Comparison of ENCODE assay signal across 10 cellular contexts in the genomic region with DNA sequence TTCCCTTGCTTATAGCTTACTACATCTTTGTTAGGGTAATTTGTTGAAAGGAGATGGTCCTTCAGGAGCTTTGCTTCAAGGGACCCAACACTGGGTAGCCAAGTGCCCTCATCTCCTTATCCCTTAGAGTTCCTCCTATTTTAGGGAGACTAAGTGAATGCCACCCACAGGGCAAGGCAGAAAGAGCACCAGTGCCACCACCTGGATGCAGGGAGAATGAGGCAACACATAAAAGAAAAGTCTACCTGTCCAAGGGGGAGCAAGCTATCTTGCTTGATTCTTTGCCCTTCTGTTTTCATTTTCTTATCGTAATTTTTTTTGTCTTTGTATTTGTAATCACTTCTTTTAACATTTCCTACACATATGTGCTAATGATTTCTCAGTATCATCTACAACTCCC.
DNase-seq lines count a peak whose midpoint lies in the region; ATAC-seq, FAIRE-seq and TF ChIP-seq lines count a peak whose summit lies in the region.
"Had no signal": no experiment of that assay in that cellular context is flagged by ENCODE, and none has a peak within 500 bp of the region (broad histone marks: within the 10 kb centered on the region; RNA-seq: fewer than 3 reads in every experiment).

No MANE protein-coding gene starts in this region.

- no peaks in the 10 kb centered on the region for H3K9me3 ChIP-seq in adrenal gland (replicated peaks in 1 of 3)

- ATAC-seq in GM19324 (IDR thresholded peaks at IDR 0.05; ENCODE audit: low FRiP score, unreplicated experiment) (no peak), HG02798 (IDR thresholded peaks at IDR 0.05; ENCODE audit: poor library complexity, unreplicated experiment) (no peak)

- POLR2A ChIA-PET in BJ (lab: Charles Lee), result no interaction called here

- FAIRE-seq in GM12892 (lab: Jason Lieb, UNC), result no peak

- H3K4me3 ChIP-seq in BJ (ENCODE audit: low read depth, low read length) (no peak overlapping the region), adrenal gland (no peak overlapping the region)

- no peak overlapping the region for H3K27ac ChIP-seq in adrenal gland

- no peaks in the 10 kb centered on the region for H3K4me1 ChIP-seq in adrenal gland (replicated peaks in 1 of 2)

- WGBS in adrenal gland, 4 donors, result 48 to 58% (median 56%) methylated on average over 1 of the region's 1 CpG

- TF ChIP-seq CTCF in BJ (IDR thresholded peaks at IDR 0.05; ENCODE audit: insufficient read depth, low read depth, low read length) (peak; percentile 72), adrenal gland (IDR thresholded peaks at IDR 0.05) (peak; percentile 21 to 49 (median 42))

- DNase-seq in BJ (ENCODE audit: low read depth), result no peak
- peak; percentile 44 for DNase-seq in HPDE6-E6E7 (ENCODE audit: extremely low spot score)
- DNase-seq in adrenal gland, result peak in 6 of 7 donors; percentile 18 to 41 (median 26)
- peak; percentile 41 for DNase-seq in left kidney (ENCODE audit: low read depth, low spot score)
- DNase-seq in globus pallidus (ENCODE audit: low spot score), result no peak
- DNase-seq in GM12892 (ENCODE audit: insufficient read length), result no peak
- DNase-seq: activated effector memory CD4-positive, alpha-beta T cell treated with anti-CD3 and anti-CD28 coated beads, Interleukin-2, amount 50 U/mL, for 16 hours; NCI-H1436 treated with DMSO at 0.1 percent for 48 hours had no signal

- H3K36me3 ChIP-seq in BJ (ENCODE audit: control insufficient read depth, insufficient read depth, low read length) (no peaks in the 10 kb centered on the region), adrenal gland (replicated peaks in 1 of 2) (no peaks in the 10 kb centered on the region)

- H3K27me3 ChIP-seq in BJ (ENCODE audit: control insufficient read depth, insufficient read depth, low read length) (no peaks in the 10 kb centered on the region), adrenal gland (no peaks in the 10 kb centered on the region)

- CTCF ChIA-PET in BJ (lab: Yijun Ruan, JAX), result interaction anchor here (0.7 to 1.9 kb wide), 14 partner anchors 11 to 506 kb away, joined by 3 to 16 read pairs (median 4); partner anchors contain the start of gene NPR3

- TF ChIP-seq POLR2A in adrenal gland (IDR thresholded peaks at IDR 0.05) (no peak), GM12892 (IDR thresholded peaks at IDR 0.05; ENCODE audit: low read depth, low read length) (no peak)

- intact Hi-C loops in adrenal gland (cut with DNase I), result loop anchor here in 1 of 2 donors (10.0 kb wide), 1 partner anchor 212 kb away; no protein-coding TSS in a partner anchor

Comparison
In these comparisons a context has a peak if more than half of its experiments do, and no peak if none do; other contexts are left out.
1. DNase-seq: peak in HPDE6-E6E7 (single experiment), adrenal gland (6 of 7) and left kidney (single experiment); none in BJ (single experiment), globus pallidus (single experiment) and GM12892 (single experiment).